ENCODE assay signal across 29 cellular contexts in the genomic region with DNA sequence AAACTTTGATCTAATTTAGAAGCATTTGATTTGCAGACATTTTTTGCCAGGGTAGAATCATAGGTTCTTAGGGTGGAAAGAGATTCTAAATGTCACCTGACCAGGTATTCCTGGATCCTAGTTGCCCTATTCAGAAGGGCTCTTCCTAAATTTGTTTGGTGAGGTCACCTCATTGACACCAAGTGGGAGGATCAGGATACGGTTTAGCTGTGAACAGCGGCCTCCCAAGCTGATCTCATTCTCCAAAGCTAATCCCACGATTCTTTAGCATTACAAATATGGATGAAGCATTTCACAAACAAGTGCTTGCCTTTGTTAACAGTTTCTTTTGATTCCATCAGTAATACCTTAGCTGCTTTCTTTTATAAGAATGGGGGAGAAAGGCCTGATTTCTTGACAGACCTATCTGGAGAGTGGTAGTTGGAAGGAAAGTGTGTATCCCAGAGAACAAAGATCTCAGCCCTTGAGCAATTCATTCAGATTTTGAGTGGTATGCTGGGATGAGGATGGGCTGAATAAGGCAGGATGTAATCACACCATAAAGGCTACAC. TPM values are rescaled to one million over a fixed set of nuclear protein-coding genes. Genes with fewer than 3 reads are reported as not detected.
DNase-seq lines count a peak whose midpoint lies in the region; ATAC-seq, FAIRE-seq and TF ChIP-seq lines count a peak whose summit lies in the region.
"Had no signal": no experiment of that assay in that cellular context is flagged by ENCODE, and none has a peak within 500 bp of the region (broad histone marks: within the 10 kb centered on the region; RNA-seq: fewer than 3 reads in every experiment).

No MANE protein-coding gene starts in this region.

- H3K4me2 ChIP-seq in mammary epithelial cell (ENCODE audit: insufficient read depth, low read depth, low read length) (no peak overlapping the region), keratinocyte (ENCODE audit: control insufficient read depth, extremely low read depth, insufficient read depth, low read depth, low read length) (no peak overlapping the region)

- no peaks in the 10 kb centered on the region for H3K27me3 ChIP-seq in mammary epithelial cell (ENCODE audit: insufficient read depth, low read length)
- H3K27me3 ChIP-seq in keratinocyte (ENCODE audit: control insufficient read depth, extremely low read depth, insufficient read depth, low read length), result no peaks in the 10 kb centered on the region
- H3K27me3 ChIP-seq: SJCRH30 had no signal

- H3K27me3 Mint-ChIP-seq in MCF 10A (ENCODE audit: insufficient read depth, unreplicated experiment) (no peaks in the 10 kb centered on the region), WTC11 (ENCODE audit: low read depth) (no peaks in the 10 kb centered on the region)
- H3K27me3 Mint-ChIP-seq: B cell had no signal

- no peak overlapping the region for H3K27ac ChIP-seq in mammary epithelial cell (ENCODE audit: insufficient read depth, low read depth, low read length)
- H3K27ac ChIP-seq in keratinocyte (ENCODE audit: control insufficient read depth, insufficient read depth, low read length), result peak overlapping the region; percentile 23
- H3K27ac ChIP-seq: 22Rv1, C4-2B, HL-60, SJCRH30 had no signal

- ATAC-seq in WTC11, result peak; percentile 66
- ATAC-seq: CD8-positive, alpha-beta T cell; HepG2; PC-3; Right ventricle myocardium inferior; SK-N-SH treated with all-trans-retinoic acid at 6 μM for 48 hours had no signal

- H3K4me3 ChIP-seq in mammary epithelial cell (replicated peaks in 1 of 3; ENCODE audit: insufficient read depth in 1 of 3, low read depth in 2 of 3, low read length in 3 of 3), result no peak overlapping the region
- no peak overlapping the region for H3K4me3 ChIP-seq in keratinocyte (ENCODE audit: control insufficient read depth in 2 of 3, extremely low read depth in 1 of 3, insufficient read depth in 2 of 3, low read depth in 1 of 3, low read length in 3 of 3)
- H3K4me3 ChIP-seq: SJCRH30 had no signal

- TF ChIP-seq CTCF in MCF 10A (IDR thresholded peaks at IDR 0.05; ENCODE audit: unreplicated experiment), result no peak
- TF ChIP-seq CTCF in mammary epithelial cell (conservative IDR thresholded peaks at IDR 0.05 in 1 of 2, IDR thresholded peaks at IDR 0.05 in 1 of 2; ENCODE audit: extremely low read depth in 1 of 2, insufficient read depth in 1 of 2, low read depth in 1 of 2, low read length in 2 of 2), result no peak
- no peak for TF ChIP-seq CTCF in WTC11 (IDR thresholded peaks at IDR 0.05)
- TF ChIP-seq CTCF in keratinocyte (optimal IDR thresholded peaks at IDR 0.05 in 1 of 3, IDR thresholded peaks at IDR 0.05 in 1 of 3, conservative IDR thresholded peaks at IDR 0.05 in 1 of 3; ENCODE audit: extremely low read depth in 1 of 3, insufficient read depth in 2 of 3, low read length in 3 of 3), result no peak

- DNase-seq in MCF 10A (ENCODE audit: unreplicated experiment), result no peak
- no peak for DNase-seq in mammary epithelial cell
- no peak for DNase-seq in WTC11 (ENCODE audit: low spot score)
- no peak for DNase-seq in keratinocyte (ENCODE audit: low read depth, low spot score)
- DNase-seq in islet precursor cell, result no peak
- DNase-seq in NK-92 treated with Interleukin-12 subunit alpha and Interleukin-12 subunit beta, amount 100 ng/mL, for 24 hours (lab: John Stamatoyannopoulos, UW), result no peak
- no peak for DNase-seq in H4 (ENCODE audit: low spot score)
- DNase-seq: Caco-2; CD8-positive, alpha-beta T cell; DMS79 treated with DMSO at 0.1 percent for 48 hours; GF-D8; Karpas-422; NCI-H1092 treated with DMSO at 0.1 percent for 48 hours; NCI-H1436; NCI-H187 treated with DMSO at 0.1 percent for 48 hours; NCI-H446; NCI-H524 treated with DMSO at 0.1 percent for 48 hours; NCI-H774; PC-3; SJCRH30 had no signal

- in situ Hi-C loops in mammary epithelial cell (cut with MboI; ENCODE audit: low sequenced_read_pairs in 2 of 2), result no loop called here

- no peaks in the 10 kb centered on the region for H4K20me1 ChIP-seq in mammary epithelial cell (ENCODE audit: insufficient read depth, low read length)
- no peaks in the 10 kb centered on the region for H4K20me1 ChIP-seq in keratinocyte (ENCODE audit: control insufficient read depth, extremely low read depth, insufficient read depth, low read length)

- WGBS in mammary epithelial cell (ENCODE audit: low coverage, missing lambda C conversion rate), result 63% methylated on average over 3 of the region's 3 CpGs

- no peak overlapping the region for H3K9ac ChIP-seq in mammary epithelial cell (ENCODE audit: insufficient read depth, low read length)
- no peak overlapping the region for H3K9ac ChIP-seq in keratinocyte (ENCODE audit: control insufficient read depth, extremely low read depth, insufficient read depth, low read length)

- H3K9me1 ChIP-seq in keratinocyte (ENCODE audit: control insufficient read depth, extremely low read depth, insufficient read depth, low read length), result no peaks in the 10 kb centered on the region

- no peaks in the 10 kb centered on the region for H3K9me3 Mint-ChIP-seq in MCF 10A (ENCODE audit: unreplicated experiment)
- no peaks in the 10 kb centered on the region for H3K9me3 Mint-ChIP-seq in WTC11
- H3K9me3 Mint-ChIP-seq: CD8-positive, alpha-beta T cell had no signal

- H3K4me3 Mint-ChIP-seq in MCF 10A (ENCODE audit: unreplicated experiment) (no peak overlapping the region), WTC11 (no peak overlapping the region)
- H3K4me3 Mint-ChIP-seq: B cell; CD8-positive, alpha-beta T cell had no signal

- CTCF ChIA-PET in MCF 10A (lab: Yijun Ruan, JAX) (interaction anchor here (0.6 to 1.0 kb wide), 2 partner anchors 73 to 282 kb away, joined by 3 to 5 read pairs; no protein-coding TSS in a partner anchor), mammary epithelial cell (lab: Charles Lee; ENCODE audit: low non-redundant PET) (no interaction called here), WTC11 (lab: Charles Lee) (interaction anchor here (1.3 kb wide), 1 partner anchor 16 kb away, joined by 6 read pairs; a partner anchor contains a TSS)

- dilution Hi-C loops in mammary epithelial cell (cut with HindIII; ENCODE audit: low sequenced_read_pairs) (no loop called here), keratinocyte (cut with MboI; ENCODE audit: extremely low pct_ligation_motif_present, low sequenced_read_pairs) (no loop called here)

- peaks cover 21% of the 10 kb centered on the region for H3K4me1 ChIP-seq in mammary epithelial cell (ENCODE audit: insufficient read depth, low read length)
- H3K4me1 ChIP-seq in keratinocyte (ENCODE audit: control insufficient read depth, extremely low read depth, insufficient read depth, low read length), result peaks cover 29% of the 10 kb centered on the region
- H3K4me1 ChIP-seq: Caco-2, SJCRH30 had no signal

- peaks cover 23% of the 10 kb centered on the region for H3K36me3 Mint-ChIP-seq in MCF 10A (ENCODE audit: insufficient read depth, unreplicated experiment)
- H3K36me3 Mint-ChIP-seq in WTC11, result no peaks in the 10 kb centered on the region
- H3K36me3 Mint-ChIP-seq: CD8-positive, alpha-beta T cell had no signal

- H3K79me2 ChIP-seq in mammary epithelial cell (ENCODE audit: insufficient read depth, low read length) (peaks cover 84% of the 10 kb centered on the region), keratinocyte (ENCODE audit: control insufficient read depth, insufficient read depth, low read length) (peaks cover 55% of the 10 kb centered on the region)

- POLR2A ChIA-PET in MCF 10A (lab: Yijun Ruan, JAX) (interaction anchor here (1.5 kb wide), 1 partner anchor 9 kb away, joined by 3 read pairs; no protein-coding TSS in a partner anchor), WTC11 (lab: Charles Lee) (no interaction called here)

- BruUV-seq in MCF 10A (replicated peaks; lab: Mats Ljungman, UMichigan) (no TSS peak), mammary epithelial cell (replicated peaks; lab: Mats Ljungman, UMichigan) (no TSS peak)

- no peak overlapping the region for H2AFZ ChIP-seq in mammary epithelial cell (ENCODE audit: low read depth, low read length)
- H2AFZ ChIP-seq in keratinocyte (ENCODE audit: control insufficient read depth, low read length), result no peak overlapping the region

- peak overlapping the region; percentile 75 for H3K27ac Mint-ChIP-seq in MCF 10A (ENCODE audit: low read depth, unreplicated experiment)
- H3K27ac Mint-ChIP-seq in WTC11, result peak overlapping the region; percentile 91; the same call in 1 of the 2 replicates
- H3K27ac Mint-ChIP-seq: B cell; CD8-positive, alpha-beta T cell had no signal

- H3K4me1 Mint-ChIP-seq in MCF 10A (ENCODE audit: insufficient read depth, unreplicated experiment), result peaks cover 33% of the 10 kb centered on the region
- H3K4me1 Mint-ChIP-seq in WTC11, result peaks cover 38% of the 10 kb centered on the region
- H3K4me1 Mint-ChIP-seq: B cell had no signal

- FAIRE-seq in keratinocyte (lab: Jason Lieb, UNC), result peak; percentile 53
- FAIRE-seq: GM12891, H54, HepG2 had no signal

- H3K9me3 ChIP-seq in mammary epithelial cell (replicated peaks; ENCODE audit: insufficient read depth, low read length) (no peaks in the 10 kb centered on the region), keratinocyte (ENCODE audit: control insufficient read depth, low read depth, low read length) (no peaks in the 10 kb centered on the region)
- H3K9me3 ChIP-seq: Caco-2, SJCRH30 had no signal

- intact Hi-C loops in MCF 10A (cut with micrococcal nuclease) (no loop called here), mammary epithelial cell (cut with micrococcal nuclease) (no loop called here)

- H3K36me3 ChIP-seq in mammary epithelial cell (ENCODE audit: insufficient read depth, low read length), result no peaks in the 10 kb centered on the region
- peaks cover 0 to 1% of the 10 kb centered on the region in 2 experiments for H3K36me3 ChIP-seq in keratinocyte (ENCODE audit: control insufficient read depth in 2 of 2, extremely low read depth in 1 of 2, insufficient read depth in 2 of 2, low read length in 2 of 2)
- H3K36me3 ChIP-seq: SJCRH30 had no signal

TF ChIP-seq in WTC11, 78 proteins besides CTCF, POLR2A, EP300 and RAD21:
- no peak for TF ChIP-seq SP1 (CRISPR knock-in tag; conservative IDR thresholded peaks at IDR 0.05)

RNA-seq across cellular contexts. Expression of a gene that starts 16.7 kb away (rescaled TPM):
- total RNA-seq in MCF 10A (2022) (29.5 and 37.9 TPM in 2 replicates), mammary epithelial cell (10 to 100 TPM; 35.3 to 64.6 TPM), WTC11 (2021) (16.9 to 23.3 TPM (median 18.7 TPM) in 3 replicates)
- polyA plus RNA-seq in mammary epithelial cell (62.2 TPM), keratinocyte (18.7 to 57.6 TPM (median 32.1 TPM) in 3 replicates)
- polyA minus RNA-seq in mammary epithelial cell (97.8 TPM), keratinocyte (33.7 to 42.3 TPM (median 35.1 TPM) in 3 replicates)
- polyA plus RNA-seq in keratinocyte (2011; ENCODE audit: low read depth), result 48.7 TPM
- polyA plus RNA-seq in keratinocyte (2011; cell fraction: cytosol; rRNA removed), result 47.7 and 50.2 TPM in 2 replicates
- polyA plus RNA-seq in keratinocyte (2011; cell fraction: nucleus; rRNA removed), result 33.7 and 34.6 TPM in 2 replicates
- 49.3 and 53.0 TPM in 2 replicates for polyA plus RNA-seq in keratinocyte (2012; ENCODE audit: low replicate concordance)
- 30.9 TPM for polyA minus RNA-seq in keratinocyte (2011; cell fraction: cytosol; rRNA and poly(A)+ RNA removed)
- 25.3 and 31.6 TPM in 2 replicates for polyA minus RNA-seq in keratinocyte (2011; cell fraction: nucleus; rRNA and poly(A)+ RNA removed)
- 11.8 and 13.8 TPM in 2 replicates for total RNA-seq in H4 (2014; rRNA removed; shearing (Covaris generic))
